ENCODE assay signal across 32 cellular contexts in genomic region chr13:108460043-108460442, GRCh38.
"Had no signal": no experiment of that assay in that cellular context is flagged by ENCODE, and none has a peak within 500 bp of the region (broad histone marks: within the 10 kb centered on the region; RNA-seq: fewer than 3 reads in every experiment).

No MANE protein-coding gene starts in this region.

- H3K9me3 ChIP-seq: ovary, psoas muscle, testis, tibial artery, transverse colon, upper lobe of right lung, uterus had no signal

- H3K4me1 Mint-ChIP-seq: nephron progenitor cell; stimulated activated memory B cell treated with anti-CD40 and anti-IgM and Interleukin-4, amounts not matched to agents 10 μg/mL and 1 μg/mL and 100 μg/mL, for 72 hours; stimulated activated naive CD8-positive, alpha-beta T cell treated with anti-CD3 and anti-CD28 coated beads, Interleukin-15, amount 100 ng/mL, for 72 hours had no signal

- H2AFZ ChIP-seq: parathyroid adenoma had no signal

- H3K9me3 Mint-ChIP-seq: neural crest cell, type B pancreatic cell had no signal

- H3K4me2 ChIP-seq: smooth muscle cell had no signal

- H3K4me3 ChIP-seq: ovary, psoas muscle, skin epidermis, smooth muscle cell, spleen, suprapubic skin, testis, tibial artery, transverse colon, upper lobe of right lung, uterus had no signal

- H3K9ac ChIP-seq: parathyroid adenoma had no signal

- H3K4me3 Mint-ChIP-seq: naive thymus-derived CD8-positive, alpha-beta T cell; natural killer cell treated with Interleukin-12 subunit alpha and Interleukin-12 subunit beta and Interleukin-15 and Interleukin-18, amount 100 ng/mL, for 72 hours; nephron progenitor cell; neural crest cell; stimulated activated memory B cell treated with anti-CD40 and anti-IgM and Interleukin-4, amounts not matched to agents 10 μg/mL and 1 μg/mL and 100 μg/mL, for 72 hours; stimulated activated naive CD8-positive, alpha-beta T cell treated with anti-CD3 and anti-CD28 coated beads, Interleukin-15, amount 100 ng/mL, for 72 hours; type B pancreatic cell had no signal

- H3K27me3 Mint-ChIP-seq: natural killer cell treated with Interleukin-12 subunit alpha and Interleukin-12 subunit beta and Interleukin-15 and Interleukin-18, amount 100 ng/mL, for 72 hours; progenitor cell of endocrine pancreas; stimulated activated memory B cell treated with anti-CD40 and anti-IgM and Interleukin-4, amounts not matched to agents 10 μg/mL and 1 μg/mL and 100 μg/mL, for 72 hours; type B pancreatic cell had no signal

- H3K27ac ChIP-seq: ovary, parathyroid adenoma, psoas muscle, skin epidermis, spleen, suprapubic skin, testis, tibial artery, transverse colon, upper lobe of right lung, uterus had no signal

- ATAC-seq: naive thymus-derived CD8-positive, alpha-beta T cell; natural killer cell treated with Interleukin-12 subunit alpha and Interleukin-12 subunit beta and Interleukin-15 and Interleukin-18, amount 100 ng/mL, for 72 hours; psoas muscle; right cardiac atrium; sciatic nerve; stimulated activated memory B cell treated with anti-CD40 and anti-IgM and Interleukin-4, amounts not matched to agents 10 μg/mL and 1 μg/mL and 100 μg/mL, for 72 hours; stimulated activated naive CD8-positive, alpha-beta T cell treated with anti-CD3 and anti-CD28 coated beads, Interleukin-15, amount 100 ng/mL, for 72 hours; stimulated activated naive CD8-positive, alpha-beta T cell treated with anti-CD3 and anti-CD28 coated beads, Interleukin-15, Interleukin-2, amounts not matched to agents 100 U/mL and 50 U/mL, for 24 hours; upper lobe of right lung had no signal

- H3K4me1 ChIP-seq: parathyroid adenoma, psoas muscle, spleen, suprapubic skin, testis, transverse colon, upper lobe of right lung, uterus had no signal

- H3K27me3 ChIP-seq: ovary, spleen, suprapubic skin, testis, tibial artery, transverse colon, upper lobe of right lung, uterus had no signal

- H3K36me3 Mint-ChIP-seq: naive thymus-derived CD8-positive, alpha-beta T cell; natural killer cell treated with Interleukin-12 subunit alpha and Interleukin-12 subunit beta and Interleukin-15 and Interleukin-18, amount 100 ng/mL, for 72 hours; stimulated activated memory B cell treated with anti-CD40 and anti-IgM and Interleukin-4, amounts not matched to agents 10 μg/mL and 1 μg/mL and 100 μg/mL, for 72 hours; type B pancreatic cell had no signal

- H3K27ac Mint-ChIP-seq: naive thymus-derived CD8-positive, alpha-beta T cell; natural killer cell treated with Interleukin-12 subunit alpha and Interleukin-12 subunit beta and Interleukin-15 and Interleukin-18, amount 100 ng/mL, for 72 hours; nephron progenitor cell; progenitor cell of endocrine pancreas; stimulated activated memory B cell treated with anti-CD40 and anti-IgM and Interleukin-4, amounts not matched to agents 10 μg/mL and 1 μg/mL and 100 μg/mL, for 72 hours; stimulated activated naive CD8-positive, alpha-beta T cell treated with anti-CD3 and anti-CD28 coated beads, Interleukin-15, amount 100 ng/mL, for 72 hours; type B pancreatic cell had no signal

- H3K79me2 ChIP-seq: parathyroid adenoma had no signal

- DNase-seq: naive thymus-derived CD8-positive, alpha-beta T cell; nephron progenitor cell; occipital lobe; ovary; posterior cingulate gyrus; psoas muscle; right cardiac atrium; spleen; stimulated activated CD4-positive, alpha-beta T cell treated with anti-CD3 and anti-CD28 coated beads, Interleukin-12 subunit alpha, Interleukin-12 subunit beta, amount 100 ng/mL, for 4 hours; stimulated activated CD4-positive, alpha-beta T cell treated with anti-CD3 and anti-CD28 coated beads, Interleukin-1b, Interleukin-23, amount 100 ng/mL, for 48 hours; stimulated activated CD4-positive, alpha-beta T cell treated with anti-CD3 and anti-CD28 coated beads, Interleukin-4, amount 100 ng/mL, for 1 hour; stimulated activated CD4-positive, alpha-beta T cell treated with anti-CD3 and anti-CD28 coated beads, Interleukin-4, amount 100 ng/mL, for 4 hours; stimulated activated CD8-positive, alpha-beta memory T cell treated with anti-CD3 and anti-CD28 coated beads, Interleukin-4, amount 100 ng/mL, for 48 hours; stimulated activated naive CD4-positive, alpha-beta T cell; stimulated activated naive CD8-positive, alpha-beta T cell treated with anti-CD3 and anti-CD28 coated beads, Interleukin-15, amount 100 ng/mL, for 72 hours; stimulated activated naive CD8-positive, alpha-beta T cell treated with anti-CD3 and anti-CD28 coated beads, Interleukin-15, Interleukin-2, amounts not matched to agents 100 U/mL and 50 U/mL, for 24 hours; substantia nigra; testis; tibial artery; transverse colon; upper lobe of right lung; uterus had no signal

- H3K36me3 ChIP-seq: ovary, spleen, suprapubic skin, tibial artery, transverse colon, upper lobe of right lung, uterus had no signal
